Comparison of ENCODE assay signal across 32 cellular contexts in the genomic region with DNA sequence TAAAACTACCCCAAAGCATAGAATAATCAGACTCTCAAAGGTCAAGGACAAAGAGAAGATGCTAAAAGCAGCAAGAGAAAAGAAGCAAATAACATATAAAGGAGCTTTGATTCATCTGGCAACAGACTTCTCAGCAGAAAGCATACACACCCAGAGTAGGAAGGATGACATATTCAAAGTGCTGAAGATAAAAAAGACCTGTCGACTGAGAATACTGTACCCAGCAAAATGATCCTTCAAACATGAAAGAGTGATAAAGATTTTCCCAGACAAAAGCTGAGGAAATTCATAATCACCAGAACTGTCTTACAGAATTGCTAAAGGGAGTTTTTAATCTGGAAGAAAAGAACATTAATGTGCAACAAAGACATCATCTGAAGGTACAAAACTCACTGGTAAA. TPM values are rescaled to one million over a fixed set of nuclear protein-coding genes. Genes with fewer than 3 reads are reported as not detected.
"Had no signal": no experiment of that assay in that cellular context is flagged by ENCODE, and none has a peak within 500 bp of the region (broad histone marks: within the 10 kb centered on the region; RNA-seq: fewer than 3 reads in every experiment).

No MANE protein-coding gene starts in this region.

- DNase-seq: colonic mucosa; cortex of kidney; effector CD8-positive, alpha-beta T cell; effector memory CD8-positive, alpha-beta T cell; endodermal cell; erythroblast; esophagus squamous epithelium; foreskin fibroblast; foreskin melanocyte; gastrocnemius medialis; head of caudate nucleus; heart right ventricle; hypothalamus; left cardiac atrium; left lung; left ventricle myocardium superior; lower lobe of right lung; mesenchymal stem cell; mucosa of descending colon; naive thymus-derived CD4-positive, alpha-beta T cell had no signal

- H3K4me3 ChIP-seq: colonic mucosa, esophagus squamous epithelium, gastrocnemius medialis, heart right ventricle, left lung, lower lobe of right lung, mucosa of descending colon had no signal

- H3K27ac ChIP-seq: colonic mucosa, epithelial cell of prostate, esophagus squamous epithelium, gastrocnemius medialis, heart right ventricle, left lung, lower lobe of right lung had no signal

- H3K36me3 ChIP-seq: colonic mucosa, esophagus squamous epithelium, gastrocnemius medialis, heart right ventricle, left lung, lower lobe of right lung had no signal

- FAIRE-seq: endometrium, islet of Langerhans, keratinocyte had no signal

- H3K9me3 ChIP-seq: colonic mucosa, gastrocnemius medialis had no signal

- ATAC-seq: effector memory CD8-positive, alpha-beta T cell; esophagus mucosa; gastrocnemius medialis; heart right ventricle; left cardiac atrium; left lung; left ventricle myocardium superior; lower lobe of right lung; mucosa of descending colon; naive thymus-derived CD4-positive, alpha-beta T cell had no signal

RNA-seq across cellular contexts. Expression of a gene that starts 14.9 kb away (rescaled TPM):
- total RNA-seq: colonic mucosa; dermis microvascular lymphatic vessel endothelial cell; endodermal cell; esophagus mucosa; esophagus squamous epithelium; gastrocnemius medialis; glomerular endothelial cell; heart right ventricle; kidney epithelial cell; left cardiac atrium; left lung; left ventricle myocardium superior; lower leg skin; lower lobe of right lung; lung microvascular endothelial cell; mesenteric fat pad; mesothelial cell of epicardium; mucosa of descending colon; naive thymus-derived CD4-positive, alpha-beta T cell had no signal
- polyA plus RNA-seq: heart right ventricle; keratinocyte; naive thymus-derived CD4-positive, alpha-beta T cell had no signal

RNA-seq across cellular contexts. Expression of a gene that starts 28.7 kb away (rescaled TPM):
- total RNA-seq: dermis microvascular lymphatic vessel endothelial cell, glomerular endothelial cell, lung microvascular endothelial cell had no signal
- polyA plus RNA-seq: keratinocyte had no signal
